In genomic region chr1:109239580-109240068, GRCh38 we compare ENCODE assay signal across 8 cellular contexts. TPM values are rescaled to one million over a fixed set of nuclear protein-coding genes. Genes with fewer than 3 reads are reported as not detected.
DNase-seq lines count a peak whose midpoint lies in the region; ATAC-seq and TF ChIP-seq lines count a peak whose summit lies in the region.

No MANE protein-coding gene starts in this region.

- H3K36me3 Mint-ChIP-seq in activated naive CD4-positive, alpha-beta T cell treated with anti-CD3 and anti-CD28 coated beads, Interleukin-2, amount 10 ng/mL, durations not matched to agents 7 days and 5 days: peaks cover 28% of the 10 kb centered on the region

- ATAC-seq in GM19452 (IDR thresholded peaks at IDR 0.05; ENCODE audit: unreplicated experiment): peak; percentile 79
- no peak for ATAC-seq in thoracic aorta (ENCODE audit: insufficient number of reproducible peaks, low FRiP score, low read depth)
- ATAC-seq in GM21447 (IDR thresholded peaks at IDR 0.05; ENCODE audit: unreplicated experiment): no peak

- H3K4me3 ChIP-seq in iPS-18a (ENCODE audit: low read length) (no peak overlapping the region), thoracic aorta (no peak overlapping the region)

- H3K4me1 ChIP-seq in iPS-18a (ENCODE audit: control insufficient read depth, low read depth, low read length): peaks cover 40% of the 10 kb centered on the region
- H3K4me1 ChIP-seq in thoracic aorta (ENCODE audit: control insufficient read depth in 1 of 2, low read depth in 2 of 2): peaks cover 12 to 31% of the 10 kb centered on the region in 2 donors

- TF ChIP-seq CTCF in thoracic aorta (IDR thresholded peaks at IDR 0.05): peak; percentile 24

- H3K27ac ChIP-seq in iPS-18a (ENCODE audit: low read length) (peak overlapping the region; percentile 34), thoracic aorta (peak overlapping the region in 1 of 2 donors; percentile 2)

- no peaks in the 10 kb centered on the region for H3K9me3 Mint-ChIP-seq in activated naive CD4-positive, alpha-beta T cell treated with anti-CD3 and anti-CD28 coated beads, Interleukin-2, amount 10 ng/mL, durations not matched to agents 7 days and 5 days

- H3K27me3 ChIP-seq in iPS-18a (ENCODE audit: control insufficient read depth, insufficient read depth, low read length) (no peaks in the 10 kb centered on the region), thoracic aorta (replicated peaks; ENCODE audit: insufficient read depth) (no peaks in the 10 kb centered on the region)

- H3K36me3 ChIP-seq in iPS-18a (ENCODE audit: control insufficient read depth, low read depth, low read length): peaks cover 43% of the 10 kb centered on the region
- peaks cover 46% of the 10 kb centered on the region for H3K36me3 ChIP-seq in thoracic aorta

- DNase-seq in COLO668 (lab: John Stamatoyannopoulos, UW; ENCODE audit: unreplicated experiment): peak; percentile 40
- DNase-seq in NCI-H146 (lab: John Stamatoyannopoulos, UW): peak; percentile 31
- DNase-seq in activated naive CD4-positive, alpha-beta T cell treated with anti-CD3 and anti-CD28 coated beads, Interleukin-2, amount 10 ng/mL, durations not matched to agents 7 days and 5 days: peak; percentile 49
- no peak for DNase-seq in thoracic aorta (ENCODE audit: low spot score)
- no peak for DNase-seq in posterior vena cava (ENCODE audit: low spot score)

- no peak overlapping the region for H3K27ac Mint-ChIP-seq in activated naive CD4-positive, alpha-beta T cell treated with anti-CD3 and anti-CD28 coated beads, Interleukin-2, amount 10 ng/mL, durations not matched to agents 7 days and 5 days

- H3K9me3 ChIP-seq in iPS-18a (ENCODE audit: control insufficient read depth, low read depth, low read length) (no peaks in the 10 kb centered on the region), thoracic aorta (no peaks in the 10 kb centered on the region)

- intact Hi-C loops in posterior vena cava (cut with DNase I): loop anchor here in 1 of 2 donors (5.0 kb wide), 1 partner anchor 548 kb away; no protein-coding TSS in a partner anchor

- CTCF ChIA-PET in activated naive CD4-positive, alpha-beta T cell treated with anti-CD3 and anti-CD28 coated beads, Interleukin-2, amount 10 ng/mL, durations not matched to agents 7 days and 5 days (lab: Charles Lee): interaction anchor here (0.6 to 2.9 kb wide), 8 partner anchors 10 to 293 kb away, joined by 3 to 13 read pairs (median 4); partner anchors contain the start of gene CELSR2

- peaks cover 10% of the 10 kb centered on the region for H3K4me1 Mint-ChIP-seq in activated naive CD4-positive, alpha-beta T cell treated with anti-CD3 and anti-CD28 coated beads, Interleukin-2, amount 10 ng/mL, durations not matched to agents 7 days and 5 days

- H3K4me3 Mint-ChIP-seq in activated naive CD4-positive, alpha-beta T cell treated with anti-CD3 and anti-CD28 coated beads, Interleukin-2, amount 10 ng/mL, durations not matched to agents 7 days and 5 days: no peak overlapping the region

- peak overlapping the region; percentile 18 for H3K9ac ChIP-seq in iPS-18a (ENCODE audit: low read length)

- peaks cover 34% of the 10 kb centered on the region for H3K27me3 Mint-ChIP-seq in activated naive CD4-positive, alpha-beta T cell treated with anti-CD3 and anti-CD28 coated beads, Interleukin-2, amount 10 ng/mL, durations not matched to agents 7 days and 5 days

RNA-seq across cellular contexts. Expression of gene CELSR2, which starts 9.7 kb away (rescaled TPM):
- total RNA-seq in thoracic aorta (10 to 100 TPM in 1 of 2 donors, 1 to 10 TPM in 1; 4.0 to 10.0 TPM), posterior vena cava (1 to 10 TPM; 2.8 to 3.3 TPM)

RNA-seq across cellular contexts. Expression of gene SARS1, which starts 25.9 kb away (rescaled TPM):
- total RNA-seq in thoracic aorta: 100 to 1,000 TPM; 122 to 137 TPM
- total RNA-seq in posterior vena cava: 100 to 1,000 TPM; 131 to 132 TPM

RNA-seq across cellular contexts. Expression of gene PSRC1, which starts 43.3 kb away (rescaled TPM):
- total RNA-seq in thoracic aorta: 1 to 10 TPM; 2.4 to 2.5 TPM
- 1 to 10 TPM; 1.7 to 2.2 TPM for total RNA-seq in posterior vena cava

Comparison
In these comparisons a context has a peak if more than half of its experiments do, and no peak if none do; other contexts are left out.
1. DNase-seq: peak in COLO668 (single experiment), NCI-H146 (single experiment) and activated naive CD4-positive, alpha-beta T cell treated with anti-CD3 and anti-CD28 coated beads, Interleukin-2, amount 10 ng/mL, durations not matched to agents 7 days and 5 days (single experiment); none in thoracic aorta (single experiment) and posterior vena cava (single experiment).